Comparison of ENCODE assay signal across 18 cellular contexts in the genomic region with DNA sequence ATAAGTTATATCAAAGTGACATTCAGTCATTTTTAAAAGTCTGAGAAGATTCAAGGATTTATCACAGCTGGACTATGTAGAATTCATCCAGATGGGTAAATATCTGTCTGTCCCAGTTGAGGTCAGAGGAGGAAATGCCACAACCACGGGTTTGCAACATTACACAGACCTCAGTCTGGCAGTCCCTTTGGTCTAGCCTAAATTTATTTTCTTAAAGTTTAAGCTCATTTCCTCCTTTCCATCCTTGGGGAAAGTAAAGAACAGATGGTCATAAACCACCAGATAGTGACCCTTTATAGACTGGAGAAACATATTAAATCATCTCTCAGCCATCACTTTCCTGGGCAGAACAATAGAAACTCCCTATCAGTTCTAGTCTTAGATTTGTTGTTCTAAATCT.
DNase-seq lines count a peak whose midpoint lies in the region; ATAC-seq, FAIRE-seq and TF ChIP-seq lines count a peak whose summit lies in the region.
"Had no signal": no experiment of that assay in that cellular context is flagged by ENCODE, and none has a peak within 500 bp of the region (broad histone marks: within the 10 kb centered on the region; RNA-seq: fewer than 3 reads in every experiment).

No MANE protein-coding gene starts in this region.

- no peak overlapping the region for H2BK12ac ChIP-seq in H1 (ENCODE audit: low read depth, low read length)
- no peak overlapping the region for H2BK12ac ChIP-seq in mesenchymal stem cell (ENCODE audit: low read length in 2 of 2)

- H3K9ac ChIP-seq in H1 (replicated peaks in 1 of 4; ENCODE audit: extremely low read depth in 1 of 4, low read depth in 3 of 4, low read length in 3 of 4) (no peak overlapping the region), mesenchymal stem cell (ENCODE audit: low read length) (no peak overlapping the region)

- FAIRE-seq in H1 (lab: Jason Lieb, UNC), result no peak
- no peak for FAIRE-seq in H54 (lab: Jason Lieb, UNC)

- peak overlapping the region; percentile 36 for H3K56ac ChIP-seq in H1 (replicated peaks; ENCODE audit: insufficient read length, low read depth, low read length)

- H4K8ac ChIP-seq in H1 (ENCODE audit: extremely low read depth, insufficient read depth, low read length) (no peak overlapping the region), mesenchymal stem cell (ENCODE audit: low read length) (no peak overlapping the region)

- H3K18ac ChIP-seq in H1 (ENCODE audit: extremely low read depth, low read length) (no peak overlapping the region), mesenchymal stem cell (ENCODE audit: low read depth in 1 of 2, low read length in 2 of 2) (no peak overlapping the region)

- H3K23ac ChIP-seq in H1 (ENCODE audit: insufficient read length), result no peak overlapping the region
- no peak overlapping the region for H3K23ac ChIP-seq in mesenchymal stem cell (ENCODE audit: low read length in 2 of 2)

- TF ChIP-seq POLR2A in H1 (IDR thresholded peaks at IDR 0.05; ENCODE audit: control extremely low read depth in 1 of 2, low read depth in 2 of 2, low read length in 2 of 2) (no peak), H54 (IDR thresholded peaks at IDR 0.05; ENCODE audit: low read depth, low read length) (no peak)

- H3K27ac ChIP-seq in H1 (ENCODE audit: low read depth, low read length) (no peak overlapping the region), mesenchymal stem cell (ENCODE audit: low read length, poor library complexity, severe bottlenecking) (peak overlapping the region; percentile 43)
- H3K27ac ChIP-seq: right lobe of liver had no signal

- H4K91ac ChIP-seq in H1 (replicated peaks; ENCODE audit: insufficient read length, low read length) (no peak overlapping the region), mesenchymal stem cell (ENCODE audit: low read length) (no peak overlapping the region)

- H3K4me1 ChIP-seq in H1 (replicated peaks in 1 of 4; ENCODE audit: control insufficient read depth in 3 of 4, insufficient read depth in 4 of 4, low read length in 3 of 4), result peaks cover 0 to 7% (median 0%) of the 10 kb centered on the region in 4 experiments; a peak in 1 of 7 replicates
- H3K4me1 ChIP-seq in mesenchymal stem cell (ENCODE audit: control insufficient read depth, insufficient read depth, low read depth, low read length), result no peaks in the 10 kb centered on the region
- H3K4me1 ChIP-seq: right lobe of liver, uterus had no signal

- no peak overlapping the region for H4K5ac ChIP-seq in H1 (ENCODE audit: insufficient read length, low read depth, low read length)

- ATAC-seq in HG02870 (IDR thresholded peaks at IDR 0.05; ENCODE audit: unreplicated experiment), result no peak
- ATAC-seq: naive thymus-derived CD8-positive, alpha-beta T cell; right lobe of liver; stimulated activated memory B cell treated with anti-CD40 and anti-IgM and Interleukin-4, amounts not matched to agents 10 μg/mL and 1 μg/mL and 100 μg/mL, for 72 hours had no signal

- H2AFZ ChIP-seq in H1 (ENCODE audit: low read length) (no peak overlapping the region), mesenchymal stem cell (ENCODE audit: low read depth, low read length) (no peak overlapping the region)

- no peak overlapping the region for H2BK15ac ChIP-seq in H1 (ENCODE audit: low read length)
- no peak overlapping the region for H2BK15ac ChIP-seq in mesenchymal stem cell (ENCODE audit: low read depth, poor library complexity, severe bottlenecking)

- H3K27me3 ChIP-seq in H1 (replicated peaks in 1 of 4; ENCODE audit: control insufficient read depth in 3 of 4, extremely low read depth in 1 of 4, insufficient read depth in 3 of 4, low read length in 3 of 4) (no peaks in the 10 kb centered on the region), mesenchymal stem cell (ENCODE audit: control insufficient read depth in 1 of 2, insufficient read depth in 1 of 2, low read length in 2 of 2) (no peaks in the 10 kb centered on the region)
- H3K27me3 ChIP-seq: right lobe of liver, uterus had no signal

- 100% methylated on average over 1 of the region's 1 CpG; no CpG with 5 or more reads in 1 of the 2 experiments for WGBS in H1 (ENCODE audit: extremely low coverage in 1 of 2, insufficient coverage in 1 of 2, insufficient read length in 1 of 2, insufficient replicate concordance in 2 of 2, low coverage in 1 of 2, low lambda C conversion rate in 2 of 2, missing lambda C conversion rate in 1 of 2), 2 experiments
- WGBS in mesenchymal stem cell, result 0% methylated on average over 1 of the region's 1 CpG

- H3K4me3 ChIP-seq in H1 (ENCODE audit: extremely low read depth in 1 of 4, insufficient read depth in 2 of 4, low read depth in 3 of 4, low read length in 4 of 4), result no peak overlapping the region
- no peak overlapping the region for H3K4me3 ChIP-seq in mesenchymal stem cell (ENCODE audit: insufficient read depth in 1 of 2, low read depth in 1 of 2, low read length in 2 of 2)
- H3K4me3 ChIP-seq: right lobe of liver, uterus had no signal

- no peak for TF ChIP-seq CTCF in H1 (IDR thresholded peaks at IDR 0.05; ENCODE audit: control extremely low read depth in 1 of 3, insufficient read depth in 1 of 3, low read depth in 1 of 3, low read length in 3 of 3)

- H3K79me2 ChIP-seq in H1 (ENCODE audit: control insufficient read depth in 1 of 2, insufficient read depth in 2 of 2, low read length in 2 of 2), result no peaks in the 10 kb centered on the region

- H3K14ac ChIP-seq in H1 (ENCODE audit: insufficient read length), result no peak overlapping the region
- no peak overlapping the region for H3K14ac ChIP-seq in mesenchymal stem cell (ENCODE audit: low read length in 2 of 2)

- H3K4me2 ChIP-seq in H1 (ENCODE audit: insufficient read depth in 1 of 2, low read depth in 2 of 2, low read length in 2 of 2) (no peak overlapping the region), mesenchymal stem cell (ENCODE audit: low read length, poor library complexity, severe bottlenecking) (no peak overlapping the region)

- no peaks in the 10 kb centered on the region for H4K20me1 ChIP-seq in H1 (replicated peaks in 1 of 2; ENCODE audit: control insufficient read depth in 1 of 2, insufficient read depth in 2 of 2, low read length in 2 of 2)

- POLR2A ChIA-PET in H1 (lab: Charles Lee; ENCODE audit: partially characterized antibody), result interaction anchor here (0.8 kb wide), 1 partner anchor 365 kb away, joined by 3 read pairs; a partner anchor contains a TSS

- no peak overlapping the region for H2BK20ac ChIP-seq in H1 (ENCODE audit: low read length)

- H3K4ac ChIP-seq in H1 (replicated peaks; ENCODE audit: insufficient read length, low read depth, low read length) (no peak overlapping the region), mesenchymal stem cell (ENCODE audit: low read depth in 1 of 2, low read length in 2 of 2) (no peak overlapping the region)

- no peak for TF ChIP-seq EP300 in H1 (IDR thresholded peaks at IDR 0.05; ENCODE audit: borderline replicate concordance in 1 of 2, low read depth in 2 of 2, low read length in 2 of 2)

- no peak overlapping the region for H2BK120ac ChIP-seq in H1 (replicated peaks; ENCODE audit: low read depth, low read length)
- no peak overlapping the region for H2BK120ac ChIP-seq in mesenchymal stem cell (ENCODE audit: low read depth, low read length)

- no peaks in the 10 kb centered on the region for H3K79me1 ChIP-seq in H1 (ENCODE audit: low read depth, low read length)
- no peaks in the 10 kb centered on the region for H3K79me1 ChIP-seq in mesenchymal stem cell (replicated peaks; ENCODE audit: low read length, poor library complexity, severe bottlenecking)

- no peaks in the 10 kb centered on the region for H3K23me2 ChIP-seq in H1 (ENCODE audit: low read depth, low read length)

- CTCF ChIA-PET in H1 (lab: Charles Lee; ENCODE audit: partially characterized antibody), result no interaction called here

- TF ChIP-seq RAD21 in H1 (IDR thresholded peaks at IDR 0.05 in 1 of 2, conservative IDR thresholded peaks at IDR 0.05 in 1 of 2; ENCODE audit: low read depth in 2 of 2, low read length in 2 of 2), result no peak

- DNase-seq in GF-D8 (lab: John Stamatoyannopoulos, UW), result peak; percentile 60
- DNase-seq in NOMO-1 treated with DMSO at 0.1 percent for 48 hours (lab: John Stamatoyannopoulos, UW; ENCODE audit: unreplicated experiment), result peak; percentile 68
- no peak for DNase-seq in H1 (ENCODE audit: low read depth in 1 of 2, low spot score in 2 of 2)
- DNase-seq in mesenchymal stem cell, result peak; percentile 77
- no peak for DNase-seq in NCI-H748 treated with DMSO at 0.1 percent for 48 hours (lab: John Stamatoyannopoulos, UW)
- DNase-seq in hepatic stellate cell (ENCODE audit: low spot score), result no peak
- DNase-seq in H54 (ENCODE audit: insufficient read length, low spot score), result no peak
- DNase-seq: anterior cingulate cortex; naive thymus-derived CD8-positive, alpha-beta T cell; NCI-H1417 treated with DMSO at 0.1 percent for 48 hours; NCI-H446 treated with DMSO at 0.1 percent for 48 hours; right lobe of liver; RPMI8226; stimulated activated CD4-positive, alpha-beta T cell treated with anti-CD3 and anti-CD28 coated beads, Interleukin-4, amount 100 ng/mL, for 4 hours; T-helper 2 cell; uterus had no signal

- H2BK5ac ChIP-seq in H1 (ENCODE audit: low read depth, low read length), result no peak overlapping the region
- H2BK5ac ChIP-seq in mesenchymal stem cell (ENCODE audit: low read depth, low read length, poor library complexity, severe bottlenecking), result no peak overlapping the region

- no peaks in the 10 kb centered on the region for H3K9me3 ChIP-seq in H1 (ENCODE audit: insufficient read depth in 2 of 2, low read depth in 1 of 2, low read length in 1 of 2)
- no peaks in the 10 kb centered on the region for H3K9me3 ChIP-seq in mesenchymal stem cell (ENCODE audit: control insufficient read depth, low read length)
- H3K9me3 ChIP-seq: right lobe of liver, uterus had no signal

- H3K36me3 ChIP-seq in H1 (ENCODE audit: control insufficient read depth in 2 of 4, insufficient read depth in 4 of 4, low read length in 3 of 4) (no peaks in the 10 kb centered on the region), mesenchymal stem cell (ENCODE audit: control insufficient read depth in 1 of 2, insufficient read depth in 2 of 2, low read depth in 1 of 2, low read length in 2 of 2) (no peaks in the 10 kb centered on the region)
- H3K36me3 ChIP-seq: right lobe of liver, uterus had no signal

- H2AK5ac ChIP-seq in H1 (ENCODE audit: low read depth, low read length) (no peak overlapping the region), mesenchymal stem cell (ENCODE audit: low read length, severe bottlenecking) (no peak overlapping the region)

TF ChIP-seq in H1, 55 proteins besides CTCF, POLR2A, EP300 and RAD21 (continues in another document):
- TF ChIP-seq KDM4A (IDR thresholded peaks at IDR 0.05; ENCODE audit: low read depth, low read length, severe bottlenecking) (no peak), SIN3A (conservative IDR thresholded peaks at IDR 0.05 in 1 of 2, IDR thresholded peaks at IDR 0.05 in 1 of 2; ENCODE audit: low read depth in 1 of 2, low read length in 2 of 2) (no peak), SAP30 (IDR thresholded peaks at IDR 0.05; ENCODE audit: insufficient read depth, insufficient replicate concordance, low read length) (no peak), CTBP2 (IDR thresholded peaks at IDR 0.05; ENCODE audit: borderline replicate concordance, insufficient read depth, insufficient read length, low read length) (no peak), BACH1 (IDR thresholded peaks at IDR 0.05; ENCODE audit: low read length) (no peak)

Comparison
In these comparisons a context has a peak if more than half of its experiments do, and no peak if none do; other contexts are left out.
1. DNase-seq: peak in GF-D8 (single experiment), NOMO-1 treated with DMSO at 0.1 percent for 48 hours (single experiment) and mesenchymal stem cell (single experiment); none in H1 (0 of 2), NCI-H748 treated with DMSO at 0.1 percent for 48 hours (single experiment), hepatic stellate cell (single experiment) and H54 (single experiment).